Comparison of ENCODE assay signal across 20 cellular contexts in the genomic region with DNA sequence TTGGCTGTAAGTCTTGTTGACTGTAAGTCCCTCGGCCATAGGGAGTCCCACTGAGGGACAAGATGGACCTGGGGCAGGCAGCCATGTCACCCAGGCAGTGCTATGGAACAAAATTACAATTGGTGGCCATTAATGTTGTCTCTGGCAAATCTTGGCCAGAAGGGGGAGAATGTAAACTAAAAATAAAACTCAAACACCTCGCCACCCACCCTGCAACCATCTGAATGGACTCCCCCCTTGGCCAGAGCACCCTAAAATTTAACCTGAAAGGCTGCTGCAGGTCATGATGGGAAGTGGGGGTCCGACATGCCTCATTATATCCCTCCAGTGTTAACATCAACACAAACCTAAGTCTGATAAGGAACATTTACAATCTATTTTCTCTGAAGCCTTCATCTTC. TPM values are rescaled to one million over a fixed set of nuclear protein-coding genes. Genes with fewer than 3 reads are reported as not detected.
DNase-seq lines count a peak whose midpoint lies in the region; ATAC-seq, FAIRE-seq and TF ChIP-seq lines count a peak whose summit lies in the region.
"Had no signal": no experiment of that assay in that cellular context is flagged by ENCODE, and none has a peak within 500 bp of the region (broad histone marks: within the 10 kb centered on the region; RNA-seq: fewer than 3 reads in every experiment).

No MANE protein-coding gene starts in this region.

- H3K4me1 Mint-ChIP-seq in HFFc6 (ENCODE audit: low read depth) (no peaks in the 10 kb centered on the region), chondrocyte (ENCODE audit: low read depth) (no peaks in the 10 kb centered on the region)
- no peaks in the 10 kb centered on the region for H3K4me1 Mint-ChIP-seq in stimulated activated naive CD8-positive, alpha-beta T cell treated with anti-CD3 and anti-CD28 coated beads, Interleukin-15, amount 100 ng/mL, for 72 hours
- H3K4me1 Mint-ChIP-seq: CD4-positive, CD25-positive, alpha-beta regulatory T cell had no signal

- H3K27me3 Mint-ChIP-seq in HFFc6 (ENCODE audit: insufficient read depth) (peaks cover 2% of the 10 kb centered on the region), chondrocyte (ENCODE audit: low read depth) (no peaks in the 10 kb centered on the region)
- H3K27me3 Mint-ChIP-seq in stimulated activated naive CD8-positive, alpha-beta T cell treated with anti-CD3 and anti-CD28 coated beads, Interleukin-15, amount 100 ng/mL, for 72 hours, result no peaks in the 10 kb centered on the region

- in situ Hi-C loops in HepG2 (cut with HindIII; ENCODE audit: extremely low pct_ligation_motif_present, low pct_unique_long_range_greater_than_20kb), result no loop called here

- POLR2A ChIA-PET in HepG2 (lab: Yijun Ruan, JAX), result interaction anchor here (2.2 kb wide), 1 partner anchor 23 kb away, joined by 16 read pairs; a partner anchor contains a TSS

- TF ChIP-seq RAD21 in HepG2 (CRISPR knock-in tag; IDR thresholded peaks at IDR 0.05), result no peak

- H4K20me1 ChIP-seq in HepG2 (ENCODE audit: insufficient read depth, low read length), result no peaks in the 10 kb centered on the region

- H3K4me2 ChIP-seq in HepG2 (ENCODE audit: low read depth, low read length), result no peak overlapping the region

- H3K27ac Mint-ChIP-seq in HFFc6, result no peak overlapping the region
- no peak overlapping the region for H3K27ac Mint-ChIP-seq in chondrocyte (ENCODE audit: unreplicated experiment)
- H3K27ac Mint-ChIP-seq in stimulated activated naive CD8-positive, alpha-beta T cell treated with anti-CD3 and anti-CD28 coated beads, Interleukin-15, amount 100 ng/mL, for 72 hours, result no peak overlapping the region
- H3K27ac Mint-ChIP-seq: CD4-positive, CD25-positive, alpha-beta regulatory T cell; T-helper 2 cell treated with Interferon-gamma antibody and Interleukin-4, amounts not matched to agents 5 μg/mL and 100 μg/mL, for 36 hours had no signal

- H2AFZ ChIP-seq in HepG2 (ENCODE audit: low read length), result no peak overlapping the region

- no TSS peak for BruUV-seq in HepG2 (replicated peaks; lab: Mats Ljungman, UMichigan)

- H3K9me3 Mint-ChIP-seq in HFFc6 (peaks cover 11% of the 10 kb centered on the region), chondrocyte (ENCODE audit: low read depth) (peaks cover 8% of the 10 kb centered on the region)
- H3K9me3 Mint-ChIP-seq in stimulated activated naive CD8-positive, alpha-beta T cell treated with anti-CD3 and anti-CD28 coated beads, Interleukin-15, amount 100 ng/mL, for 72 hours, result no peaks in the 10 kb centered on the region

- CTCF ChIA-PET in HepG2 (lab: Yijun Ruan, JAX; ENCODE audit: low intra/inter-chr PET ratio, low total read pairs), result no interaction called here

- peaks cover 4 to 55% of the 10 kb centered on the region in 2 experiments; a peak in 4 of 5 replicates for H3K27me3 ChIP-seq in HepG2 (ENCODE audit: control insufficient read depth in 1 of 2, insufficient read depth in 2 of 2, low read length in 2 of 2)

- TF ChIP-seq POLR2A in HepG2 (IDR thresholded peaks at IDR 0.05; ENCODE audit: insufficient read depth in 1 of 2, low read depth in 2 of 2, low read length in 2 of 2), result no peak

- FAIRE-seq in HepG2 (lab: Jason Lieb, UNC), result peak; percentile 23

- 3% methylated on average over 3 of the region's 3 CpGs for WGBS in HepG2 (ENCODE audit: low lambda C conversion rate)

- no peak overlapping the region for H3K9ac ChIP-seq in HepG2 (ENCODE audit: insufficient read depth, low read depth, low read length)

- H3K4me3 ChIP-seq in HepG2 (replicated peaks in 1 of 3; ENCODE audit: insufficient read depth in 1 of 3, low read depth in 2 of 3, low read length in 3 of 3), result no peak overlapping the region
- H3K4me3 ChIP-seq: SJCRH30 had no signal

- intact Hi-C loops in HepG2 (cut with micrococcal nuclease; ENCODE audit: unreplicated experiment), result no loop called here

- H3K36me3 Mint-ChIP-seq in HFFc6 (ENCODE audit: low read depth) (peaks cover 6% of the 10 kb centered on the region; the same call in 1 of the 2 replicates), chondrocyte (ENCODE audit: low read depth) (peaks cover 4% of the 10 kb centered on the region)

- H3K4me3 Mint-ChIP-seq in HFFc6, result no peak overlapping the region
- H3K4me3 Mint-ChIP-seq in chondrocyte (ENCODE audit: unreplicated experiment), result no peak overlapping the region
- no peak overlapping the region for H3K4me3 Mint-ChIP-seq in stimulated activated naive CD8-positive, alpha-beta T cell treated with anti-CD3 and anti-CD28 coated beads, Interleukin-15, amount 100 ng/mL, for 72 hours
- H3K4me3 Mint-ChIP-seq: CD4-positive, CD25-positive, alpha-beta regulatory T cell; T-helper 2 cell treated with Interferon-gamma antibody and Interleukin-4, amounts not matched to agents 5 μg/mL and 100 μg/mL, for 36 hours had no signal

- H3K79me2 ChIP-seq in HepG2 (ENCODE audit: insufficient read depth, low read length), result no peaks in the 10 kb centered on the region

- no peaks in the 10 kb centered on the region for H3K36me3 ChIP-seq in HepG2 (replicated peaks in 1 of 2; ENCODE audit: control insufficient read depth in 1 of 2, insufficient read depth in 2 of 2, low read length in 2 of 2)
- H3K36me3 ChIP-seq: SJCRH30 had no signal

- TF ChIP-seq CTCF in HFFc6 (IDR thresholded peaks at IDR 0.05), result peak; percentile 53
- peak; percentile 50 for TF ChIP-seq CTCF in chondrocyte (IDR thresholded peaks at IDR 0.05)
- peak; percentile 24; the same call in 1 of the 2 replicates for TF ChIP-seq CTCF in HepG2 (CRISPR knock-in tag; IDR thresholded peaks at IDR 0.05)

- H3K27ac ChIP-seq in HepG2 (ENCODE audit: extremely low read length, insufficient read depth, low read length), result no peak overlapping the region
- H3K27ac ChIP-seq: SJCRH30 had no signal

- TF ChIP-seq EP300 in HepG2 (IDR thresholded peaks at IDR 0.05; ENCODE audit: low read depth in 2 of 2, low read length in 2 of 2), result no peak
- no peak for TF ChIP-seq EP300 in HepG2 (CRISPR knock-in tag; IDR thresholded peaks at IDR 0.05; ENCODE audit: borderline replicate concordance)

- no peaks in the 10 kb centered on the region for H3K4me1 ChIP-seq in HepG2 (ENCODE audit: insufficient read depth, low read length)
- H3K4me1 ChIP-seq: SJCRH30 had no signal

- ATAC-seq in HepG2, result no peak
- ATAC-seq in stimulated activated naive CD8-positive, alpha-beta T cell treated with anti-CD3 and anti-CD28 coated beads, Interleukin-15, amount 100 ng/mL, for 72 hours, result no peak
- ATAC-seq in HG03460 (IDR thresholded peaks at IDR 0.05; ENCODE audit: unreplicated experiment), result no peak

- peaks cover 17% of the 10 kb centered on the region for H3K9me3 ChIP-seq in HepG2 (ENCODE audit: low read length)

- DNase-seq in AG08396 (ENCODE audit: low spot score) (peak; percentile 3), HFFc6 (no peak), chondrocyte (ENCODE audit: low spot score) (no peak), HepG2 (ENCODE audit: low spot score) (no peak), NCI-H128 (lab: John Stamatoyannopoulos, UW; ENCODE audit: unreplicated experiment) (no peak), T-helper 1 cell (no peak)
- no peak for DNase-seq in stimulated activated naive CD8-positive, alpha-beta T cell treated with anti-CD3 and anti-CD28 coated beads, Interleukin-15, amount 100 ng/mL, for 72 hours
- DNase-seq: CD4-positive, CD25-positive, alpha-beta regulatory T cell; DMS79 treated with DMSO at 0.1 percent for 48 hours; GDM1; GOT3; NCI-H1048; NCI-H226; NCI-H526 treated with DMSO at 0.1 percent for 48 hours; RPMI8226; SJCRH30 had no signal

RNA-seq across cellular contexts. Expression of a gene that starts 8.2 kb away (rescaled TPM):
- 10 to 100 TPM; 11.7 to 15.6 (median 13.1) TPM for total RNA-seq in HFFc6 (2021; fragmentation: NEBNext Ultra II Directional; extraction: Animal tissue kit (Norgen Biotek cat#: 25700))
- total RNA-seq in chondrocyte, result 40.3 to 63.9 TPM (median 44.0 TPM) in 3 replicates
- total RNA-seq in HepG2 (2016; rRNA removed; fragmentation: Illumina TruSeq; extraction: Trizol), result 0.48 and 0.95 TPM in 2 replicates
- 0.30 TPM in 1 of 2 replicates, not detected in the other for total RNA-seq in HepG2 (2016; cell fraction: cytosol; rRNA removed; fragmentation: Illumina TruSeq; extraction: Trizol; ENCODE audit: low read depth)
- 0.21 and 0.91 TPM in 2 replicates for total RNA-seq in HepG2 (2016; cell fraction: insoluble cytoplasmic fraction; rRNA removed; fragmentation: Illumina TruSeq; extraction: Trizol)
- total RNA-seq in HepG2 (2016; cell fraction: membrane; rRNA removed; fragmentation: Illumina TruSeq; extraction: Trizol), result 0.12 and 0.31 TPM in 2 replicates
- total RNA-seq in HepG2 (2016; cell fraction: nucleus; rRNA removed; fragmentation: Illumina TruSeq; extraction: Trizol), result 1.2 TPM in 2 replicates
- 1.1 and 1.8 TPM in 2 replicates for polyA plus RNA-seq in HepG2 (2011; rRNA removed)
- 0.69 and 0.98 TPM in 2 replicates for polyA plus RNA-seq in HepG2 (2011; cell fraction: cytosol; rRNA removed)
- polyA plus RNA-seq in HepG2 (2011; cell fraction: nucleus; rRNA removed), result 9.4 and 11.6 TPM in 2 replicates
- 1.7 and 2.3 TPM in 2 replicates for polyA plus RNA-seq in HepG2 (2012)
- 0.12 and 0.14 TPM in 2 replicates for polyA plus RNA-seq in HepG2 (2016; cell fraction: cytosol; fragmentation: Illumina TruSeq; extraction: Trizol; ENCODE audit: low read depth)
- 0.27 and 0.67 TPM in 2 replicates for polyA plus RNA-seq in HepG2 (2016; cell fraction: insoluble cytoplasmic fraction; fragmentation: Illumina TruSeq; extraction: Trizol; ENCODE audit: low read depth)
- 0.16 and 0.19 TPM in 2 replicates for polyA plus RNA-seq in HepG2 (2016; cell fraction: membrane; fragmentation: Illumina TruSeq; extraction: Trizol; ENCODE audit: low read depth)
- polyA plus RNA-seq in HepG2 (2016; cell fraction: nucleus; fragmentation: Illumina TruSeq; extraction: Trizol; ENCODE audit: insufficient read depth, low read depth), result 3.6 and 3.8 TPM in 2 replicates
- polyA minus RNA-seq in HepG2 (2011; rRNA and poly(A)+ RNA removed; ENCODE audit: low replicate concordance), result 3.1 TPM in 1 of 2 replicates, not detected in the other
- polyA minus RNA-seq in HepG2 (2011; cell fraction: cytosol; rRNA and poly(A)+ RNA removed), result 0.59 and 1.5 TPM in 2 replicates
- 0.99 and 1.9 TPM in 2 replicates for polyA minus RNA-seq in HepG2 (2011; cell fraction: nucleus; rRNA and poly(A)+ RNA removed)

RNA-seq across cellular contexts. Expression of a gene that starts 20.5 kb away (rescaled TPM):
- total RNA-seq in HFFc6 (2021; fragmentation: NEBNext Ultra II Directional; extraction: Animal tissue kit (Norgen Biotek cat#: 25700)), result 10 to 100 TPM in 5 of 6 experiments, 1 to 10 TPM in 1; 8.8 to 13.5 (median 12.3) TPM
- total RNA-seq in chondrocyte (29.5 to 36.7 TPM (median 29.6 TPM) in 3 replicates), HepG2 (2016; rRNA removed; fragmentation: Illumina TruSeq; extraction: Trizol) (not detected in 2 replicates)
- total RNA-seq in HepG2 (2016; cell fraction: cytosol; rRNA removed; fragmentation: Illumina TruSeq; extraction: Trizol; ENCODE audit: low read depth), result not detected in 2 replicates
- total RNA-seq in HepG2 (2016; cell fraction: insoluble cytoplasmic fraction; rRNA removed; fragmentation: Illumina TruSeq; extraction: Trizol), result not detected in 2 replicates
- not detected in 2 replicates for total RNA-seq in HepG2 (2016; cell fraction: membrane; rRNA removed; fragmentation: Illumina TruSeq; extraction: Trizol)
- total RNA-seq in HepG2 (2016; cell fraction: nucleus; rRNA removed; fragmentation: Illumina TruSeq; extraction: Trizol), result not detected in 2 replicates
- not detected in 2 replicates for polyA plus RNA-seq in HepG2 (2011; rRNA removed)
- 0.03 and 0.04 TPM in 2 replicates for polyA plus RNA-seq in HepG2 (2011; cell fraction: cytosol; rRNA removed)
- 0.05 TPM in 2 replicates for polyA plus RNA-seq in HepG2 (2011; cell fraction: nucleus; rRNA removed)
- not detected in 2 replicates for polyA plus RNA-seq in HepG2 (2012)
- polyA plus RNA-seq in HepG2 (2016; cell fraction: cytosol; fragmentation: Illumina TruSeq; extraction: Trizol; ENCODE audit: low read depth), result not detected in 2 replicates
- not detected in 2 replicates for polyA plus RNA-seq in HepG2 (2016; cell fraction: insoluble cytoplasmic fraction; fragmentation: Illumina TruSeq; extraction: Trizol; ENCODE audit: low read depth)
- polyA plus RNA-seq in HepG2 (2016; cell fraction: membrane; fragmentation: Illumina TruSeq; extraction: Trizol; ENCODE audit: low read depth), result not detected in 2 replicates
- polyA plus RNA-seq in HepG2 (2016; cell fraction: nucleus; fragmentation: Illumina TruSeq; extraction: Trizol; ENCODE audit: insufficient read depth, low read depth), result not detected in 2 replicates
- polyA minus RNA-seq in HepG2 (2011; rRNA and poly(A)+ RNA removed; ENCODE audit: low replicate concordance), result not detected in 2 replicates
- not detected in 2 replicates for polyA minus RNA-seq in HepG2 (2011; cell fraction: cytosol; rRNA and poly(A)+ RNA removed)
- polyA minus RNA-seq in HepG2 (2011; cell fraction: nucleus; rRNA and poly(A)+ RNA removed), result not detected in 2 replicates
- total RNA-seq: A172; CD4-positive, CD25-positive, alpha-beta regulatory T cell; HT1080 had no signal
- polyA plus RNA-seq: CD4-positive, CD25-positive, alpha-beta regulatory T cell had no signal

RNA-seq across cellular contexts. Expression of a gene that starts 23.2 kb away (rescaled TPM):
- 100 to 1,000 TPM; 128 to 147 (median 137) TPM for total RNA-seq in HFFc6 (2021; fragmentation: NEBNext Ultra II Directional; extraction: Animal tissue kit (Norgen Biotek cat#: 25700))
- total RNA-seq in chondrocyte (135 to 182 TPM (median 136 TPM) in 3 replicates), HepG2 (2016; rRNA removed; fragmentation: Illumina TruSeq; extraction: Trizol) (173 and 233 TPM in 2 replicates)
- total RNA-seq in HepG2 (2016; cell fraction: cytosol; rRNA removed; fragmentation: Illumina TruSeq; extraction: Trizol; ENCODE audit: low read depth), result 164 and 170 TPM in 2 replicates
- total RNA-seq in HepG2 (2016; cell fraction: insoluble cytoplasmic fraction; rRNA removed; fragmentation: Illumina TruSeq; extraction: Trizol), result 151 and 261 TPM in 2 replicates
- 240 and 258 TPM in 2 replicates for total RNA-seq in HepG2 (2016; cell fraction: membrane; rRNA removed; fragmentation: Illumina TruSeq; extraction: Trizol)
- 233 and 257 TPM in 2 replicates for total RNA-seq in HepG2 (2016; cell fraction: nucleus; rRNA removed; fragmentation: Illumina TruSeq; extraction: Trizol)
- polyA plus RNA-seq in HepG2 (2011; rRNA removed), result 524 and 560 TPM in 2 replicates
- 223 and 254 TPM in 2 replicates for polyA plus RNA-seq in HepG2 (2011; cell fraction: cytosol; rRNA removed)
- 1,653 and 1,890 TPM in 2 replicates for polyA plus RNA-seq in HepG2 (2011; cell fraction: nucleus; rRNA removed)
- 250 and 273 TPM in 2 replicates for polyA plus RNA-seq in HepG2 (2012)
- 203 and 217 TPM in 2 replicates for polyA plus RNA-seq in HepG2 (2016; cell fraction: cytosol; fragmentation: Illumina TruSeq; extraction: Trizol; ENCODE audit: low read depth)
- polyA plus RNA-seq in HepG2 (2016; cell fraction: insoluble cytoplasmic fraction; fragmentation: Illumina TruSeq; extraction: Trizol; ENCODE audit: low read depth), result 267 and 292 TPM in 2 replicates
- 282 and 307 TPM in 2 replicates for polyA plus RNA-seq in HepG2 (2016; cell fraction: membrane; fragmentation: Illumina TruSeq; extraction: Trizol; ENCODE audit: low read depth)
- 742 and 751 TPM in 2 replicates for polyA plus RNA-seq in HepG2 (2016; cell fraction: nucleus; fragmentation: Illumina TruSeq; extraction: Trizol; ENCODE audit: insufficient read depth, low read depth)
- polyA minus RNA-seq in HepG2 (2011; rRNA and poly(A)+ RNA removed; ENCODE audit: low replicate concordance), result 87.7 and 98.1 TPM in 2 replicates
- polyA minus RNA-seq in HepG2 (2011; cell fraction: cytosol; rRNA and poly(A)+ RNA removed), result 48.4 and 51.4 TPM in 2 replicates
- polyA minus RNA-seq in HepG2 (2011; cell fraction: nucleus; rRNA and poly(A)+ RNA removed), result 305 and 331 TPM in 2 replicates

RNA-seq across cellular contexts. Expression of a gene that starts 28.1 kb away (rescaled TPM):
- not detected for total RNA-seq in HFFc6 (2021; fragmentation: NEBNext Ultra II Directional; extraction: Animal tissue kit (Norgen Biotek cat#: 25700))
- total RNA-seq in chondrocyte, result not detected in 3 replicates
- total RNA-seq in HepG2 (2016; rRNA removed; fragmentation: Illumina TruSeq; extraction: Trizol), result not detected in 2 replicates
- not detected in 2 replicates for total RNA-seq in HepG2 (2016; cell fraction: cytosol; rRNA removed; fragmentation: Illumina TruSeq; extraction: Trizol; ENCODE audit: low read depth)
- total RNA-seq in HepG2 (2016; cell fraction: insoluble cytoplasmic fraction; rRNA removed; fragmentation: Illumina TruSeq; extraction: Trizol), result not detected in 2 replicates
- not detected in 2 replicates for total RNA-seq in HepG2 (2016; cell fraction: membrane; rRNA removed; fragmentation: Illumina TruSeq; extraction: Trizol)
- total RNA-seq in HepG2 (2016; cell fraction: nucleus; rRNA removed; fragmentation: Illumina TruSeq; extraction: Trizol), result not detected in 2 replicates
- not detected in 2 replicates for polyA plus RNA-seq in HepG2 (2011; rRNA removed)
- not detected in 2 replicates for polyA plus RNA-seq in HepG2 (2011; cell fraction: cytosol; rRNA removed)
- polyA plus RNA-seq in HepG2 (2011; cell fraction: nucleus; rRNA removed), result not detected in 2 replicates
- not detected in 2 replicates for polyA plus RNA-seq in HepG2 (2012)
- not detected in 2 replicates for polyA plus RNA-seq in HepG2 (2016; cell fraction: cytosol; fragmentation: Illumina TruSeq; extraction: Trizol; ENCODE audit: low read depth)
- polyA plus RNA-seq in HepG2 (2016; cell fraction: insoluble cytoplasmic fraction; fragmentation: Illumina TruSeq; extraction: Trizol; ENCODE audit: low read depth), result not detected in 2 replicates
- polyA plus RNA-seq in HepG2 (2016; cell fraction: membrane; fragmentation: Illumina TruSeq; extraction: Trizol; ENCODE audit: low read depth), result not detected in 2 replicates
- not detected in 2 replicates for polyA plus RNA-seq in HepG2 (2016; cell fraction: nucleus; fragmentation: Illumina TruSeq; extraction: Trizol; ENCODE audit: insufficient read depth, low read depth)
- not detected in 2 replicates for polyA minus RNA-seq in HepG2 (2011; rRNA and poly(A)+ RNA removed; ENCODE audit: low replicate concordance)
- polyA minus RNA-seq in HepG2 (2011; cell fraction: cytosol; rRNA and poly(A)+ RNA removed), result not detected in 2 replicates
- not detected in 2 replicates for polyA minus RNA-seq in HepG2 (2011; cell fraction: nucleus; rRNA and poly(A)+ RNA removed)
- total RNA-seq: A172; CD4-positive, CD25-positive, alpha-beta regulatory T cell; HT1080; SJCRH30 had no signal
- polyA plus RNA-seq: CD4-positive, CD25-positive, alpha-beta regulatory T cell had no signal

RNA-seq across cellular contexts. Expression of a gene that starts 32.4 kb away (rescaled TPM):
- not detected for total RNA-seq in HFFc6 (2021; fragmentation: NEBNext Ultra II Directional; extraction: Animal tissue kit (Norgen Biotek cat#: 25700))
- total RNA-seq in chondrocyte (not detected in 3 replicates), HepG2 (2016; rRNA removed; fragmentation: Illumina TruSeq; extraction: Trizol) (not detected in 2 replicates)
- not detected in 2 replicates for total RNA-seq in HepG2 (2016; cell fraction: cytosol; rRNA removed; fragmentation: Illumina TruSeq; extraction: Trizol; ENCODE audit: low read depth)
- total RNA-seq in HepG2 (2016; cell fraction: insoluble cytoplasmic fraction; rRNA removed; fragmentation: Illumina TruSeq; extraction: Trizol), result not detected in 2 replicates
- not detected in 2 replicates for total RNA-seq in HepG2 (2016; cell fraction: membrane; rRNA removed; fragmentation: Illumina TruSeq; extraction: Trizol)
- not detected in 2 replicates for total RNA-seq in HepG2 (2016; cell fraction: nucleus; rRNA removed; fragmentation: Illumina TruSeq; extraction: Trizol)
- not detected in 2 replicates for polyA plus RNA-seq in HepG2 (2011; rRNA removed)
- not detected in 2 replicates for polyA plus RNA-seq in HepG2 (2011; cell fraction: cytosol; rRNA removed)
- not detected in 2 replicates for polyA plus RNA-seq in HepG2 (2011; cell fraction: nucleus; rRNA removed)
- polyA plus RNA-seq in HepG2 (2012), result not detected in 2 replicates
- not detected in 2 replicates for polyA plus RNA-seq in HepG2 (2016; cell fraction: cytosol; fragmentation: Illumina TruSeq; extraction: Trizol; ENCODE audit: low read depth)
- not detected in 2 replicates for polyA plus RNA-seq in HepG2 (2016; cell fraction: insoluble cytoplasmic fraction; fragmentation: Illumina TruSeq; extraction: Trizol; ENCODE audit: low read depth)
- not detected in 2 replicates for polyA plus RNA-seq in HepG2 (2016; cell fraction: membrane; fragmentation: Illumina TruSeq; extraction: Trizol; ENCODE audit: low read depth)
- not detected in 2 replicates for polyA plus RNA-seq in HepG2 (2016; cell fraction: nucleus; fragmentation: Illumina TruSeq; extraction: Trizol; ENCODE audit: insufficient read depth, low read depth)
- not detected in 2 replicates for polyA minus RNA-seq in HepG2 (2011; rRNA and poly(A)+ RNA removed; ENCODE audit: low replicate concordance)
- not detected in 2 replicates for polyA minus RNA-seq in HepG2 (2011; cell fraction: cytosol; rRNA and poly(A)+ RNA removed)
- not detected in 2 replicates for polyA minus RNA-seq in HepG2 (2011; cell fraction: nucleus; rRNA and poly(A)+ RNA removed)
- total RNA-seq: A172 had no signal
- polyA plus RNA-seq: CD4-positive, CD25-positive, alpha-beta regulatory T cell had no signal

Comparison
In these comparisons a context has a peak if more than half of its experiments do, and no peak if none do; other contexts are left out.
1. RNA of a gene that starts 20.5 kb away (total RNA-seq): 29.5 to 36.7 TPM in chondrocyte and 8.8 to 13.5 TPM in HFFc6; not detected in HepG2; every median in the first group is over 4 times any median in the second.
2. Peak in every context shown above with its lines, with median percentiles within 50 percentile points of each other: CTCF ChIP-seq.